Comparison of ENCODE assay signal across 8 cellular contexts in genomic region chr1:205749826-205750682, GRCh38. TPM values are rescaled to one million over a fixed set of nuclear protein-coding genes. Genes with fewer than 3 reads are reported as not detected.
DNase-seq lines count a peak whose midpoint lies in the region; ATAC-seq and TF ChIP-seq lines count a peak whose summit lies in the region.

A gene with protein sequence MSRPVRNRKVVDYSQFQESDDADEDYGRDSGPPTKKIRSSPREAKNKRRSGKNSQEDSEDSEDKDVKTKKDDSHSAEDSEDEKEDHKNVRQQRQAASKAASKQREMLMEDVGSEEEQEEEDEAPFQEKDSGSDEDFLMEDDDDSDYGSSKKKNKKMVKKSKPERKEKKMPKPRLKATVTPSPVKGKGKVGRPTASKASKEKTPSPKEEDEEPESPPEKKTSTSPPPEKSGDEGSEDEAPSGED (minus strand): TSS chr1:205750182. CDS start chr1:205749973, 209 bp downstream.

- TF ChIP-seq CTCF in PC-9 (conservative IDR thresholded peaks at IDR 0.05) (no peak; the same call in 1 of the 2 replicates), epithelial cell of proximal tubule (conservative IDR thresholded peaks at IDR 0.05; ENCODE audit: low read depth, low read length) (no peak)

- POLR2A ChIA-PET in PC-9 (lab: Charles Lee; ENCODE audit: unreplicated experiment) = interaction anchor here (0.6 to 0.8 kb wide), 2 partner anchors 141 to 309 kb away, joined by 3 to 14 read pairs; no protein-coding TSS in a partner anchor

- peaks cover 41% of the 10 kb centered on the region for H4K20me1 ChIP-seq in PC-9 (ENCODE audit: insufficient read depth)

- DNase-seq in DMS153 (lab: John Stamatoyannopoulos, UW) (peak; percentile 99), PC-9 (peak; percentile 97), epithelial cell of proximal tubule (ENCODE audit: low read depth) (peak; percentile 92), mucosa of gallbladder (ENCODE audit: low spot score) (peak; percentile 99)
- peak; percentile 99 for DNase-seq in Jurkat, Clone E6-1 (ENCODE audit: low read depth, low spot score)
- peak; percentile 93 for DNase-seq in activated T-cell treated with anti-CD3 and anti-CD28 coated beads, Interleukin-2, amount 50 U/mL, for 1 hour
- peak; percentile 95 to 96 for DNase-seq in stimulated activated CD8-positive, alpha-beta memory T cell treated with anti-CD3 and anti-CD28 coated beads, Interleukin-4, amount 100 ng/mL, for 4 hours (ENCODE audit: low read depth in 2 of 2, low spot score in 1 of 2)

- BruUV-seq in PC-9 (replicated peaks; lab: Mats Ljungman, UMichigan) = TSS peak; percentile 81

- CTCF ChIA-PET in PC-9 (lab: Charles Lee) = interaction anchor here (0.6 kb wide), 1 partner anchor 839 kb away, joined by 3 read pairs; no protein-coding TSS in a partner anchor

- peak within 1 kb of the TSS; percentile 60 for H3K4me3 ChIP-seq in Jurkat, Clone E6-1 (ENCODE audit: low read length)
- H3K4me3 ChIP-seq in PC-9 (peak within 1 kb of the TSS; percentile 85), epithelial cell of proximal tubule (ENCODE audit: low read depth, low read length) (peak within 1 kb of the TSS; percentile 88)

- H3K27ac ChIP-seq in PC-9 = peak within 1 kb of the TSS; percentile 74

- ATAC-seq in GM21619 (IDR thresholded peaks at IDR 0.05; ENCODE audit: unreplicated experiment) = peak; percentile 79

- H3K9me3 ChIP-seq in PC-9 (ENCODE audit: insufficient read depth, low read depth) = no peaks in the 10 kb centered on the region

- peaks cover 23% of the 10 kb centered on the region for H3K4me1 ChIP-seq in PC-9 (replicated peaks; ENCODE audit: insufficient read depth)

- peak within 1 kb of the TSS; percentile 89 for H3K4me2 ChIP-seq in PC-9

- H3K27me3 ChIP-seq in PC-9 (ENCODE audit: insufficient read depth, low read depth) = no peaks in the 10 kb centered on the region

- peaks cover 18% of the 10 kb centered on the region for H3K36me3 ChIP-seq in PC-9 (ENCODE audit: low read depth)

- peaks cover 47% of the 10 kb centered on the region for H3K79me2 ChIP-seq in PC-9 (ENCODE audit: low read depth)

- no peaks in the 10 kb centered on the region for H3K9me2 ChIP-seq in PC-9 (ENCODE audit: insufficient read depth)

- H3F3A ChIP-seq in PC-9 (ENCODE audit: insufficient read depth, low read depth) = peaks cover 24% of the 10 kb centered on the region; the same call in 1 of the 2 replicates

- intact Hi-C loops in PC-9 (cut with micrococcal nuclease; ENCODE audit: unreplicated experiment) = loop anchor here (2.0 kb wide), 2 partner anchors 25 to 63 kb away; partner anchors contain the start of genes RAB29 and SLC41A1

- peak within 1 kb of the TSS; percentile 94 for H2AFZ ChIP-seq in PC-9

RNA-seq across cellular contexts. Expression of the gene that starts here (rescaled TPM):
- 172 TPM for polyA plus RNA-seq in Jurkat, Clone E6-1 (2012; ENCODE audit: insufficient read depth, insufficient read length)
- total RNA-seq in PC-9 (2021) (273 and 319 TPM in 2 replicates), epithelial cell of proximal tubule (92.5 and 104 TPM in 2 replicates), mucosa of gallbladder (133 TPM)

Comparison
In these comparisons a context has a peak if more than half of its experiments do, and no peak if none do; other contexts are left out.
1. Peak in every context shown above with its lines: DNase-seq, ATAC-seq, H3K4me3 ChIP-seq and H3K27ac ChIP-seq.